9 cellular contexts compared by ENCODE assay signal in the genomic region with DNA sequence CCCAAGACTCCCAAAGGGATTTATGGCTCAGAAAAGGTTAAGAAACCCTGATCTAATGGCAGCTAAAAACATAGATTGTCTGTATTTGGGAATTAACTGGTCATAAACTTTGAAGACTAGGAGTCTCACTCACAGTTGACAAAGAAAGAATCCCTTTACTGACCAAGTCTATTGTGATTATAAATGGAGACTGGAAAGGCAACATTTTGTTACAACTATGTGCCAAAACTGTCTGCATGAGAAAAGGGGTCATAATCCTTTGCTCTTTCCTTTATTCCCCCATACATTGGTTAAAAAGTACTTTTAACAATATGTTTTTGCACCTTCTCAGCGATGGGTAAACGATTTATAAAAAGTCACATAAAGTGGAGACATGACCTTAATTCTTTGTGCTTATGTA.
"Had no signal": no experiment of that assay in that cellular context is flagged by ENCODE, and none has a peak within 500 bp of the region (broad histone marks: within the 10 kb centered on the region; RNA-seq: fewer than 3 reads in every experiment).

No MANE protein-coding gene starts in this region.

- ATAC-seq: GM23338, HCT116 had no signal

- H3K9ac ChIP-seq: GM23248 had no signal

- H3K9me3 Mint-ChIP-seq: GM23338, H9, HFFc6 had no signal

- H3K4me2 ChIP-seq: GM23338 had no signal

- H3K4me3 Mint-ChIP-seq: GM23338, H9, HFFc6 had no signal

- H3K27ac Mint-ChIP-seq: GM23338, H9, HFFc6 had no signal

- H3K27ac ChIP-seq: GM23248 had no signal

- H3K36me3 ChIP-seq: HAP-1 had no signal

- DNase-seq: GM23248, GOT3, H7, H9, HCEC 1CT, HFFc6 had no signal

- H3K4me3 ChIP-seq: GM23248, GM23338, HAP-1 had no signal

- H3K9me3 ChIP-seq: HAP-1 had no signal

- H2AFZ ChIP-seq: GM23248, GM23338 had no signal
